In the genomic region with DNA sequence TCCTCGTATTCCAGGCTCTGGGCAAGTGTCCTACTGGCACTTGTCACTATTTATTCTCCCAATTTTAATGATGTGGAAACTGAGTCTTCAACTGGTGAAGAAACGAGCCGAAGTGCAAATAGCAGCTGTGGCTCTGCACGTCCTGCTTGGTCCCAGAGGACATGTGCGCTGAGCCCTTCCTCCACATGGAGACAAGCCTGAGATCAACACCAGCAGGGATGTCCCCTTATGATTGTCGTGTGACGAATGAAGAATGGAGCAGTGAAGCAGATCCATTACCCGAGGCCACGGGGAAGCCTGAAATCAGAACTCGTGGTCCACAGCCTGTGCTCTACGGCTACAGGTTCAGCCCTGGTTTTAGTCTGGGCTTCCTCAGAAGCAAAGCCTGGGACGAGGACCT, we compare ENCODE assay signal across 27 cellular contexts.
"Had no signal": no experiment of that assay in that cellular context is flagged by ENCODE, and none has a peak within 500 bp of the region (broad histone marks: within the 10 kb centered on the region; RNA-seq: fewer than 3 reads in every experiment).

No MANE protein-coding gene starts in this region.

- H3K4me1 ChIP-seq: esophagus squamous epithelium, left lung, lower lobe of right lung, parathyroid adenoma, suprapubic skin, vagina had no signal

- FAIRE-seq: endometrium, islet of Langerhans, small intestine had no signal

- H3K4me3 ChIP-seq: coronary artery, esophagus squamous epithelium, left lung, lower lobe of right lung, suprapubic skin, vagina had no signal

- DNase-seq: dermis blood vessel endothelial cell; effector memory CD8-positive, alpha-beta T cell; erythroblast; esophagus squamous epithelium; foreskin melanocyte; head of caudate nucleus; hippocampal formation; left cardiac atrium; lower lobe of right lung; naive thymus-derived CD8-positive, alpha-beta T cell; nephron progenitor cell; small intestine; stimulated activated CD4-positive, alpha-beta T cell treated with anti-CD3 and anti-CD28 coated beads, Interleukin-12 subunit alpha, Interleukin-12 subunit beta, amount 100 ng/mL, for 4 hours; stimulated activated CD4-positive, alpha-beta T cell treated with anti-CD3 and anti-CD28 coated beads, Interleukin-1b, Interleukin-23, amount 100 ng/mL, for 48 hours; stimulated activated CD4-positive, alpha-beta T cell treated with anti-CD3 and anti-CD28 coated beads, Interleukin-4, amount 100 ng/mL, for 1 hour; stimulated activated CD8-positive, alpha-beta memory T cell treated with anti-CD3 and anti-CD28 coated beads, Interleukin-4, amount 100 ng/mL, for 48 hours; stimulated activated naive CD4-positive, alpha-beta T cell; stimulated activated naive CD8-positive, alpha-beta T cell treated with anti-CD3 and anti-CD28 coated beads, Interleukin-15, amount 100 ng/mL, for 72 hours; trophoblast cell had no signal

- H3K27ac ChIP-seq: coronary artery, left lung, lower lobe of right lung, neutrophil, parathyroid adenoma, suprapubic skin, vagina had no signal

- H3K36me3 ChIP-seq: esophagus squamous epithelium, left lung, lower lobe of right lung, neutrophil, suprapubic skin, vagina had no signal

- H3K9me3 ChIP-seq: esophagus squamous epithelium, left lung, lower lobe of right lung, neutrophil, suprapubic skin, vagina had no signal

- ATAC-seq: effector memory CD8-positive, alpha-beta T cell; left lung; lower lobe of right lung; naive thymus-derived CD8-positive, alpha-beta T cell; stimulated activated naive CD8-positive, alpha-beta T cell treated with anti-CD3 and anti-CD28 coated beads, Interleukin-15, amount 100 ng/mL, for 72 hours had no signal

- H3K27me3 ChIP-seq: vagina had no signal
